In the genomic region with DNA sequence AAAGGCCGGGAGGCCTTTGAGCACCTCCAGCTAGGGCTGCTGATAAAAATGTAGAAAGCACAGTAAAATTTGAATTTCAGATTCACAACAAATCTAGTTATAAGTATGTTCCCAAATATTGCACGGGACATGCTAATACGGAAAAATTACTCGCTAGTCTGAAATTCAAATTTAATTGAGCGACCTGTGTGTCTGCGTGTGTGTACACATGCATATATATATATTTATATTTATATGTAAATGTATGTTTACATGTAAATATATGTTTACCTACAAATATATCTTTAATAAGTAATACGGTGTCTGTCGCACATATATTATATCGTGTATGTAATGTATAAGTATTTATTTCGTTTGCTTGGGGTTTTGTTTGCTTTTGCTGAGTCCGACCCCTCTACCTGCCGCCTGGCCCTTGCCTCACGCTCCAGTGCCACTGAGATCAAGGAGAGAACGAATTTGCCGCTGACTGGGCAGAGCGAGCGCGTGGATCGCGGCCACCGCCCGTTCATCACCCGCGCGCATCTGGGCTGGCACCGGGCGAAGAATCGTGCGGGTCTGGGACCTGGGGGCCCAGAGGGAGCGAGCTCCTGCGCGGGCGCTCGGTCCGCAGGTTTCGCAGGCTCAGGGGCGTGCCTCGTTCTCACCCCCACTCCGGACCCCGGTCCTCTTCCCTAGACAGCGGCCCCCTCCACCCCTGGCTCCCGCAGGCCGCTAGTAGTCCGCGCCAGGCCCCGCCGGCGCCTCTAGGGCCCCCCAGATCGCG, we compare ENCODE assay signal across 8 cellular contexts. TPM values are rescaled to one million over a fixed set of nuclear protein-coding genes. Genes with fewer than 3 reads are reported as not detected.
DNase-seq lines count a peak whose midpoint lies in the region; ATAC-seq and TF ChIP-seq lines count a peak whose summit lies in the region.

No MANE protein-coding gene starts in this region.

- no peak for DNase-seq in CD4-positive, CD25-positive, alpha-beta regulatory T cell
- DNase-seq in NT2/D1 (ENCODE audit: low read depth, low spot score) (no peak), endodermal cell (no peak), NAMALWA (ENCODE audit: low spot score) (no peak), amniotic stem cell (lab: John Stamatoyannopoulos, UW) (no peak), NCI-H524 (lab: John Stamatoyannopoulos, UW) (no peak), NCI-H69 (lab: John Stamatoyannopoulos, UW) (no peak)

- peak overlapping the region; percentile 17 for H3K9ac ChIP-seq in NT2/D1 (ENCODE audit: insufficient read length, low read depth)
- no peak overlapping the region for H3K9ac ChIP-seq in endodermal cell (ENCODE audit: extremely low read depth, low read length, poor library complexity, severe bottlenecking)
- no peak overlapping the region for H3K9ac ChIP-seq in neural cell (ENCODE audit: low read length)

- H3K79me2 ChIP-seq in neural cell (replicated peaks; ENCODE audit: insufficient read depth, low read length): peaks cover 4% of the 10 kb centered on the region

- ATAC-seq in CD4-positive, CD25-positive, alpha-beta regulatory T cell (ENCODE audit: low read depth in 2 of 2): no peak

- H3K27ac Mint-ChIP-seq in CD4-positive, CD25-positive, alpha-beta regulatory T cell: peak overlapping the region in 1 of 3 donors; percentile 26
- H3K27ac Mint-ChIP-seq in endodermal cell: no peak overlapping the region

- H3K27ac ChIP-seq in CD4-positive, CD25-positive, alpha-beta regulatory T cell (ENCODE audit: insufficient read depth, low read length, poor library complexity, severe bottlenecking): no peak overlapping the region
- no peak overlapping the region for H3K27ac ChIP-seq in endodermal cell (ENCODE audit: low read depth, low read length)
- no peak overlapping the region for H3K27ac ChIP-seq in neural cell (ENCODE audit: low read length)

- H3K4me2 ChIP-seq in neural cell (ENCODE audit: low read length): peak overlapping the region; percentile 34

- no peak overlapping the region for H2AFZ ChIP-seq in neural cell (ENCODE audit: low read depth, low read length)

- no peaks in the 10 kb centered on the region for H3K9me2 ChIP-seq in neural cell (ENCODE audit: insufficient read depth, low read length)

- peaks cover 0 to 4% (median 0%) of the 10 kb centered on the region in 7 donors for H3K9me3 Mint-ChIP-seq in CD4-positive, CD25-positive, alpha-beta regulatory T cell
- H3K9me3 Mint-ChIP-seq in endodermal cell: no peaks in the 10 kb centered on the region

- WGBS in endodermal cell (ENCODE audit: insufficient coverage in 1 of 2, insufficient read length in 1 of 2), 2 experiments: 14 to 17% methylated on average over 5 to 48 of the region's 50 CpGs

- peaks cover 17% of the 10 kb centered on the region for H3K36me3 ChIP-seq in CD4-positive, CD25-positive, alpha-beta regulatory T cell (ENCODE audit: control insufficient read depth, insufficient read depth, low read length)
- H3K36me3 ChIP-seq in NT2/D1 (ENCODE audit: insufficient read depth, insufficient read length, low read length): peaks cover 18% of the 10 kb centered on the region
- H3K36me3 ChIP-seq in endodermal cell (ENCODE audit: control insufficient read depth, insufficient read depth, low read length): peaks cover 21% of the 10 kb centered on the region
- peaks cover 3% of the 10 kb centered on the region for H3K36me3 ChIP-seq in neural cell (ENCODE audit: insufficient read depth, low read length)

- no peaks in the 10 kb centered on the region for H3K9me3 ChIP-seq in CD4-positive, CD25-positive, alpha-beta regulatory T cell (ENCODE audit: control insufficient read depth in 2 of 2, low read length in 2 of 2)
- no peaks in the 10 kb centered on the region for H3K9me3 ChIP-seq in NT2/D1 (ENCODE audit: insufficient read depth, low read length)
- H3K9me3 ChIP-seq in endodermal cell (ENCODE audit: control insufficient read depth, low read length): no peaks in the 10 kb centered on the region
- no peaks in the 10 kb centered on the region for H3K9me3 ChIP-seq in neural cell (ENCODE audit: low read length)

- H3K27me3 Mint-ChIP-seq in CD4-positive, CD25-positive, alpha-beta regulatory T cell: peaks cover 39% of the 10 kb centered on the region
- H3K27me3 Mint-ChIP-seq in endodermal cell (ENCODE audit: insufficient read depth): peaks cover 50% of the 10 kb centered on the region

- peak overlapping the region; percentile 74 for H3K4me3 ChIP-seq in CD4-positive, CD25-positive, alpha-beta regulatory T cell (ENCODE audit: low read depth, low read length)
- H3K4me3 ChIP-seq in NT2/D1 (ENCODE audit: insufficient read length, low read depth) (peak overlapping the region; percentile 37), endodermal cell (ENCODE audit: low read length) (peak overlapping the region; percentile 84), neural cell (ENCODE audit: low read length) (peak overlapping the region; percentile 84)

- peak overlapping the region; percentile 79 to 91 (median 88) for H3K4me3 Mint-ChIP-seq in CD4-positive, CD25-positive, alpha-beta regulatory T cell
- peak overlapping the region; percentile 66 for H3K4me3 Mint-ChIP-seq in endodermal cell

- peaks cover 8 to 28% (median 24%) of the 10 kb centered on the region in 4 donors for H3K4me1 Mint-ChIP-seq in CD4-positive, CD25-positive, alpha-beta regulatory T cell
- peaks cover 8% of the 10 kb centered on the region for H3K4me1 Mint-ChIP-seq in endodermal cell

- H3F3A ChIP-seq in neural cell (ENCODE audit: insufficient read depth, low read length, poor library complexity, severe bottlenecking): no peaks in the 10 kb centered on the region

- H4K20me1 ChIP-seq in neural cell (ENCODE audit: insufficient read depth): no peaks in the 10 kb centered on the region

- peaks cover 4% of the 10 kb centered on the region for H3K27me3 ChIP-seq in CD4-positive, CD25-positive, alpha-beta regulatory T cell (ENCODE audit: control insufficient read depth, insufficient read depth, low read length)
- H3K27me3 ChIP-seq in NT2/D1 (ENCODE audit: insufficient read depth, insufficient read length) (peaks cover 60% of the 10 kb centered on the region), endodermal cell (ENCODE audit: control insufficient read depth, insufficient read depth, low read length, poor library complexity, severe bottlenecking) (peaks cover 55% of the 10 kb centered on the region), neural cell (ENCODE audit: insufficient read depth, low read depth, low read length) (peaks cover 50% of the 10 kb centered on the region)

- TF ChIP-seq CTCF in endodermal cell (conservative IDR thresholded peaks at IDR 0.05) (no peak), neural cell (IDR thresholded peaks at IDR 0.05; ENCODE audit: poor library complexity, severe bottlenecking) (no peak)

- peaks cover 38% of the 10 kb centered on the region for H3K4me1 ChIP-seq in CD4-positive, CD25-positive, alpha-beta regulatory T cell (ENCODE audit: control insufficient read depth, insufficient read depth, low read length, poor library complexity, severe bottlenecking)
- H3K4me1 ChIP-seq in NT2/D1 (ENCODE audit: insufficient read depth, insufficient read length): peaks cover 4% of the 10 kb centered on the region
- H3K4me1 ChIP-seq in endodermal cell (ENCODE audit: control insufficient read depth, insufficient read depth, low read length): peaks cover 2% of the 10 kb centered on the region

- no peak for TF ChIP-seq EP300 in neural cell (conservative IDR thresholded peaks at IDR 0.05; ENCODE audit: poor library complexity, severe bottlenecking)

- no peak for TF ChIP-seq RAD21 in neural cell (conservative IDR thresholded peaks at IDR 0.05)

- peaks cover 8% of the 10 kb centered on the region for H3K36me3 Mint-ChIP-seq in CD4-positive, CD25-positive, alpha-beta regulatory T cell
- peaks cover 14% of the 10 kb centered on the region for H3K36me3 Mint-ChIP-seq in endodermal cell (ENCODE audit: low read depth)

RNA-seq across cellular contexts. Expression of gene WRAP73, which starts 0.5 kb away (rescaled TPM):
- total RNA-seq in CD4-positive, CD25-positive, alpha-beta regulatory T cell: 37.1 TPM
- polyA plus RNA-seq in CD4-positive, CD25-positive, alpha-beta regulatory T cell: 10 to 100 TPM; 27.9 to 36.5 (median 33.2) TPM
- 10 to 100 TPM; 29.8 to 32.5 TPM for total RNA-seq in endodermal cell
- polyA plus RNA-seq in endodermal cell (2013, experiment 1 of 2): 31.6 TPM
- polyA plus RNA-seq in endodermal cell (2013, experiment 2 of 2): 27.3 TPM
- 32.9 and 50.7 TPM in 2 replicates for polyA plus RNA-seq in neural cell
- 22.1 and 28.7 TPM in 2 replicates for polyA minus RNA-seq in neural cell

RNA-seq across cellular contexts. Expression of gene TP73, which starts 1.9 kb away (rescaled TPM):
- total RNA-seq in CD4-positive, CD25-positive, alpha-beta regulatory T cell: not detected
- polyA plus RNA-seq in CD4-positive, CD25-positive, alpha-beta regulatory T cell: under 1 TPM in 2 of 4 donors, not detected in 2; 0.08 to 0.12 TPM
- 1 to 10 TPM; 3.4 to 3.5 TPM for total RNA-seq in endodermal cell
- polyA plus RNA-seq in endodermal cell (2013, experiment 1 of 2): 0.61 TPM
- polyA plus RNA-seq in endodermal cell (2013, experiment 2 of 2): 0.33 TPM
- not detected in 2 replicates for polyA plus RNA-seq in neural cell
- not detected in 2 replicates for polyA minus RNA-seq in neural cell

RNA-seq across cellular contexts. Expression of gene TPRG1L, which starts 25.6 kb away (rescaled TPM):
- total RNA-seq in CD4-positive, CD25-positive, alpha-beta regulatory T cell: 26.9 TPM
- polyA plus RNA-seq in CD4-positive, CD25-positive, alpha-beta regulatory T cell: 10 to 100 TPM; 34.3 to 35.9 (median 35.1) TPM
- total RNA-seq in endodermal cell: 10 to 100 TPM; 50.4 to 56.4 TPM
- 30.8 TPM for polyA plus RNA-seq in endodermal cell (2013, experiment 1 of 2)
- polyA plus RNA-seq in endodermal cell (2013, experiment 2 of 2): 32.3 TPM
- 16.8 and 22.4 TPM in 2 replicates for polyA plus RNA-seq in neural cell
- 23.0 and 24.6 TPM in 2 replicates for polyA minus RNA-seq in neural cell

RNA-seq across cellular contexts. Expression of gene MEGF6, which starts 39.1 kb away (rescaled TPM):
- 123 TPM for total RNA-seq in CD4-positive, CD25-positive, alpha-beta regulatory T cell
- 1 to 10 TPM; 4.7 to 9.8 (median 6.5) TPM for polyA plus RNA-seq in CD4-positive, CD25-positive, alpha-beta regulatory T cell
- 100 to 1,000 TPM in 1 of 2 donors, 10 to 100 TPM in 1; 83.0 to 103 TPM for total RNA-seq in endodermal cell
- 28.4 TPM for polyA plus RNA-seq in endodermal cell (2013, experiment 1 of 2)
- 20.2 TPM for polyA plus RNA-seq in endodermal cell (2013, experiment 2 of 2)
- 6.0 and 17.6 TPM in 2 replicates for polyA plus RNA-seq in neural cell
- polyA minus RNA-seq in neural cell: 3.1 and 4.1 TPM in 2 replicates
